Comparison of ENCODE assay signal across 21 cellular contexts in genomic region chr22:31442768-31443489, GRCh38. TPM values are rescaled to one million over a fixed set of nuclear protein-coding genes. Genes with fewer than 3 reads are reported as not detected.
DNase-seq lines count a peak whose midpoint lies in the region; ATAC-seq and TF ChIP-seq lines count a peak whose summit lies in the region.
"Had no signal": no experiment of that assay in that cellular context is flagged by ENCODE, and none has a peak within 500 bp of the region (broad histone marks: within the 10 kb centered on the region; RNA-seq: fewer than 3 reads in every experiment).

No MANE protein-coding gene starts in this region.

- TF ChIP-seq CTCF in fibroblast of villous mesenchyme (IDR thresholded peaks at IDR 0.05; ENCODE audit: insufficient read depth, low read depth, low read length) (no peak), mesothelial cell of epicardium (IDR thresholded peaks at IDR 0.05; ENCODE audit: unreplicated experiment) (no peak)

- H3K4me3 ChIP-seq in fibroblast of villous mesenchyme (ENCODE audit: low read depth, low read length) = no peak overlapping the region
- H3K4me3 ChIP-seq: GM12878, K562, lower lobe of right lung, pancreas, PC-9, SJCRH30, tibial artery had no signal

- peaks cover 36% of the 10 kb centered on the region for H3K36me3 Mint-ChIP-seq in mesothelial cell of epicardium

- ATAC-seq in Right ventricle myocardium inferior = peak; percentile 42
- ATAC-seq in HG02981 (IDR thresholded peaks at IDR 0.05; ENCODE audit: unreplicated experiment) = no peak
- ATAC-seq in HG02571 (IDR thresholded peaks at IDR 0.05; ENCODE audit: unreplicated experiment) = no peak
- ATAC-seq: GM12878, K562, lower lobe of right lung, T-helper 17 cell had no signal

- no peak overlapping the region for H3K4me3 Mint-ChIP-seq in mesothelial cell of epicardium
- H3K4me3 Mint-ChIP-seq: T-helper 17 cell had no signal

- H3K27ac Mint-ChIP-seq in mesothelial cell of epicardium = peak overlapping the region; percentile 41
- H3K27ac Mint-ChIP-seq: T-helper 17 cell had no signal

- H3K27me3 Mint-ChIP-seq in mesothelial cell of epicardium (ENCODE audit: low read depth) = no peaks in the 10 kb centered on the region
- H3K27me3 Mint-ChIP-seq: T-helper 17 cell had no signal

- no peaks in the 10 kb centered on the region for H3K4me1 Mint-ChIP-seq in mesothelial cell of epicardium

- DNase-seq in Right ventricle myocardium inferior (ENCODE audit: missing footprints) (no peak), cardiac septum (ENCODE audit: low spot score) (no peak), fibroblast of villous mesenchyme (ENCODE audit: low read depth) (peak; percentile 58), mesothelial cell of epicardium (ENCODE audit: low spot score in 2 of 2, unreplicated experiment in 2 of 2) (no peak), medulla oblongata (ENCODE audit: extremely low spot score) (no peak), GF-D8 (lab: John Stamatoyannopoulos, UW) (no peak)
- DNase-seq: activated T-cell treated with anti-CD3 and anti-CD28 coated beads for 4 hours; DMS53; lower lobe of right lung; NCI-H69; pancreas; PC-9; SJCRH30; stimulated activated CD4-positive, alpha-beta T cell treated with anti-CD3 and anti-CD28 coated beads, Interleukin-1b, Interleukin-23, amount 100 ng/mL, for 48 hours; stimulated activated naive CD4-positive, alpha-beta T cell treated with Interleukin-2 at 50 U/mL for 16 hours; T-helper 17 cell; tibial artery had no signal

- no peaks in the 10 kb centered on the region for H3K9me3 Mint-ChIP-seq in mesothelial cell of epicardium

- intact Hi-C loops in Right ventricle myocardium inferior (cut with DNase I) (no loop called here), cardiac septum (cut with DNase I) (no loop called here)

RNA-seq across cellular contexts. Expression of gene DRG1, which starts 43.5 kb away (rescaled TPM):
- total RNA-seq in Right ventricle myocardium inferior = 59.3 TPM
- total RNA-seq in cardiac septum = 48.3 TPM
- 75.4 and 92.8 TPM in 2 replicates for total RNA-seq in fibroblast of villous mesenchyme
- 57.8 to 62.9 TPM (median 59.1 TPM) in 3 replicates for total RNA-seq in mesothelial cell of epicardium

RNA-seq across cellular contexts. Expression of gene EIF4ENIF1, which starts 46.7 kb away (rescaled TPM):
- total RNA-seq in Right ventricle myocardium inferior (30.5 TPM), cardiac septum (30.3 TPM), fibroblast of villous mesenchyme (13.5 and 25.0 TPM in 2 replicates), mesothelial cell of epicardium (41.0 to 44.4 TPM (median 44.1 TPM) in 3 replicates)

RNA-seq across cellular contexts. Expression of gene SFI1, which starts 53.4 kb away (rescaled TPM):
- 6.7 TPM for total RNA-seq in Right ventricle myocardium inferior
- 8.6 TPM for total RNA-seq in cardiac septum
- 15.5 and 17.1 TPM in 2 replicates for total RNA-seq in fibroblast of villous mesenchyme
- 38.7 to 46.1 TPM (median 45.7 TPM) in 3 replicates for total RNA-seq in mesothelial cell of epicardium
